In the genomic region with DNA sequence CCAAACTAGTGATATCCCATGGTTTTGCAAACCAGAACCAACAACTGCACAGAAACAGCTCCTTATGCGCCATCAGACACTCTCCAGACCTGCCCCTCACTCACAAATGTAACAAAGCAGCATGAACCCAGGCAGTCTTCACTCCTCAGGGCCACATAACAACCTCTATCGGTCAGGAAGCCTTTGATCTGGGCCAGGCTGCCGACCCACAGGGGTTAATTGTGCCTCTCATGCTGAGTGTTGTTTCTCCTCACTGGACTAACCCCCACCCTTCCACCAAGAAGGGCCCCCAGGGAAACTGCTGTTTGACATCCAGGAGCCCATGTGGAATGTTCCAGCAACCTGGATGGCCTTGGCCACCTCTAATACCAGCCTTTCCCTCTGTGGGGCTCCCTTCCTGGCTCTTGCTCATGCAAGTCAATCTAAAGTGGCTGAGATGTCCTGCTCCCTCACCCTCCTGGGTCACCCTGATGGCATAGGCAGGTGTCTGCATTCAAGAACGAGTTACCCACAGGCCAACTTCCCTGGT, we compare ENCODE assay signal across 24 cellular contexts. TPM values are rescaled to one million over a fixed set of nuclear protein-coding genes. Genes with fewer than 3 reads are reported as not detected.
"Had no signal": no experiment of that assay in that cellular context is flagged by ENCODE, and none has a peak within 500 bp of the region (broad histone marks: within the 10 kb centered on the region; RNA-seq: fewer than 3 reads in every experiment).

No MANE protein-coding gene starts in this region.

- H3K27ac Mint-ChIP-seq: activated CD4-positive, alpha-beta T cell treated with anti-CD3 and anti-CD28 coated beads, Interleukin-2, amount 10 ng/mL, durations not matched to agents 7 days and 5 days; activated naive CD8-positive, alpha-beta T cell treated with anti-CD3 and anti-CD28 coated beads, Interleukin-2, amount 10 ng/mL, durations not matched to agents 7 days and 5 days; activated T-cell treated with anti-CD3 and anti-CD28 coated beads, Interleukin-2, amount 50 U/mL, for 72 hours had no signal

- DNase-seq: activated CD4-positive, alpha-beta T cell treated with anti-CD3 and anti-CD28 coated beads, Interleukin-2, amount 10 ng/mL, durations not matched to agents 7 days and 5 days; activated CD8-positive, alpha-beta memory T cell treated with anti-CD3 and anti-CD28 coated beads for 24 hours; activated naive CD8-positive, alpha-beta T cell treated with anti-CD3 and anti-CD28 coated beads, Interleukin-2, amount 10 ng/mL, durations not matched to agents 7 days and 5 days; activated T-cell treated with anti-CD3 and anti-CD28 coated beads, Interleukin-2, amount 50 U/mL, for 72 hours; erythroblast; foreskin melanocyte; heart left ventricle; left ventricle myocardium superior; naive B cell; SK-N-SH; stimulated activated CD4-positive, alpha-beta T cell treated with anti-CD3 and anti-CD28 coated beads, Interleukin-12 subunit alpha, Interleukin-12 subunit beta, amount 100 ng/mL, for 4 hours; stimulated activated CD4-positive, alpha-beta T cell treated with anti-CD3 and anti-CD28 coated beads, Interleukin-1b, Interleukin-23, amount 100 ng/mL, for 48 hours; stimulated activated naive CD8-positive, alpha-beta T cell treated with anti-CD3 and anti-CD28 coated beads, Interleukin-15, Interleukin-2, amounts not matched to agents 100 U/mL and 50 U/mL, for 24 hours; T-helper 1 cell; T1000; transverse colon had no signal

- H3K27me3 ChIP-seq: body of pancreas, dorsolateral prefrontal cortex, heart left ventricle, ovary, transverse colon, uterus had no signal

- H3K27ac ChIP-seq: body of pancreas, dorsolateral prefrontal cortex, heart left ventricle, ovary, transverse colon, uterus had no signal

- H3K36me3 ChIP-seq: ovary, transverse colon, uterus had no signal

- H3K4me3 Mint-ChIP-seq: activated CD4-positive, alpha-beta T cell treated with anti-CD3 and anti-CD28 coated beads, Interleukin-2, amount 10 ng/mL, durations not matched to agents 7 days and 5 days; activated naive CD8-positive, alpha-beta T cell treated with anti-CD3 and anti-CD28 coated beads, Interleukin-2, amount 10 ng/mL, durations not matched to agents 7 days and 5 days; activated T-cell treated with anti-CD3 and anti-CD28 coated beads, Interleukin-2, amount 50 U/mL, for 72 hours; naive B cell had no signal

- H3K9me3 ChIP-seq: body of pancreas, heart left ventricle, ovary, SK-N-SH, transverse colon, uterus had no signal

- H3K4me2 ChIP-seq: SK-N-SH had no signal

- ATAC-seq: activated T-cell treated with anti-CD3 and anti-CD28 coated beads, Interleukin-2, amount 50 U/mL, for 72 hours; body of pancreas; stimulated activated naive CD8-positive, alpha-beta T cell treated with anti-CD3 and anti-CD28 coated beads, Interleukin-15, Interleukin-2, amounts not matched to agents 100 U/mL and 50 U/mL, for 24 hours had no signal

- H3K4me1 ChIP-seq: body of pancreas, transverse colon had no signal

- H3K27me3 Mint-ChIP-seq: activated CD4-positive, alpha-beta T cell treated with anti-CD3 and anti-CD28 coated beads, Interleukin-2, amount 10 ng/mL, durations not matched to agents 7 days and 5 days; activated naive CD8-positive, alpha-beta T cell treated with anti-CD3 and anti-CD28 coated beads, Interleukin-2, amount 10 ng/mL, durations not matched to agents 7 days and 5 days; naive B cell had no signal

- H3K9ac ChIP-seq: SK-N-SH had no signal

- H3K4me3 ChIP-seq: body of pancreas, dorsolateral prefrontal cortex, heart left ventricle, ovary, transverse colon, uterus had no signal

- H3K9me3 Mint-ChIP-seq: activated CD4-positive, alpha-beta T cell treated with anti-CD3 and anti-CD28 coated beads, Interleukin-2, amount 10 ng/mL, durations not matched to agents 7 days and 5 days; activated naive CD8-positive, alpha-beta T cell treated with anti-CD3 and anti-CD28 coated beads, Interleukin-2, amount 10 ng/mL, durations not matched to agents 7 days and 5 days; activated T-cell treated with anti-CD3 and anti-CD28 coated beads, Interleukin-2, amount 50 U/mL, for 72 hours; naive B cell had no signal

- FAIRE-seq: colon, endometrium had no signal

RNA-seq across cellular contexts. Expression of a gene that starts 7.9 kb away (rescaled TPM):
- total RNA-seq: body of pancreas, kidney epithelial cell, left ventricle myocardium superior had no signal
- polyA plus RNA-seq: SK-N-SH had no signal

RNA-seq across cellular contexts. Expression of a gene that starts 50.8 kb away (rescaled TPM):
- total RNA-seq: body of pancreas, cardiac septum, kidney epithelial cell, left ventricle myocardium superior had no signal
